In the genomic region with DNA sequence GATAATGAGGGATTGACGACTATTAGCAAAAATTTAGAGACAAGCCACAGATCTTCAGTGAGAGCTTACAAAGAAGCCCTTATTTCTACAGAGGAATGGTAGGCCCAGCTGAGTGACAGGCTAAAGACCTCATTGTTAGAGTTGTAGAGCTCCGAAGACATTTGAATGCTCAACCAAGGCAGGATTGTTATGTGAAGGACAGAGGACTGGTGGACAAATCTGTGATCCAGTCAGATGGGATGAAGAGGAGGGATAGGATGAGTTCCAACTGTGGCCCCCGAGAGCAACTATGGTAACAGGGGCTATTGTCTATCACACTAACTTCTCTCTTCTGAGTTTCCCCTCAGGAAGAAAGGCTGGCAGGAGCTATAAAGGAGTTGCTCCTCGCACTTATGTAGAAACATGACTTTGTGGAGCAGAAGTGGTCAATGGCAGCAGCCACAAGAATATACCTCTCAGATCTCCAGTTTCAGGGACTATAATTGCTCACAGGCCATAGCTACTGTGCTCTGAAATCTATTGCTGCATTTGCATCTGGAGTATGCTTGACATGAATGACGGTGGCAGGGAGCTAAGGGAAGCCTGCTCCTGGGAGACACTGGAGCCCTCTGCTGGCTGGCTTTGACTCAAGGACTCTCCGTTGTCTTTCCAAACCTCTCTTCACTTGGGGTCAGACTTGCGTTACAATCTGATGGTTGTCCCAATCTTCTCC, we compare ENCODE assay signal across 8 cellular contexts. TPM values are rescaled to one million over a fixed set of nuclear protein-coding genes. Genes with fewer than 3 reads are reported as not detected.
DNase-seq lines count a peak whose midpoint lies in the region; ATAC-seq and TF ChIP-seq lines count a peak whose summit lies in the region.

No MANE protein-coding gene starts in this region.

- H3K9me2 ChIP-seq in SU-DHL-6 (replicated peaks; ENCODE audit: insufficient read depth, low read length) = no peaks in the 10 kb centered on the region

- H4K12ac ChIP-seq in trophoblast cell (ENCODE audit: low read depth, low read length) = no peak overlapping the region

- no peak overlapping the region for H3K18ac ChIP-seq in trophoblast cell (ENCODE audit: low read length)

- H2AFZ ChIP-seq in SU-DHL-6 (ENCODE audit: low read depth, low read length, severe bottlenecking) (no peak overlapping the region), trophoblast cell (ENCODE audit: insufficient read depth, low read length, poor library complexity) (no peak overlapping the region)

- intact Hi-C loops in esophagus squamous epithelium (cut with DNase I) = loop anchor here (10.0 kb wide), 2 partner anchors 253 to 773 kb away; no protein-coding TSS in a partner anchor

- H3K4me3 Mint-ChIP-seq in activated T-cell treated with anti-CD3 and anti-CD28 coated beads, Interleukin-2, amount 50 U/mL, for 72 hours = no peak overlapping the region

- peaks cover 4% of the 10 kb centered on the region for H3K4me1 Mint-ChIP-seq in activated T-cell treated with anti-CD3 and anti-CD28 coated beads, Interleukin-2, amount 50 U/mL, for 72 hours (ENCODE audit: low read depth)

- TF ChIP-seq CTCF in SU-DHL-6 (IDR thresholded peaks at IDR 0.05; ENCODE audit: insufficient read depth, low read length, poor library complexity, severe bottlenecking) (peak; percentile 46), foreskin keratinocyte (conservative IDR thresholded peaks at IDR 0.05) (peak; percentile 76), esophagus squamous epithelium (IDR thresholded peaks at IDR 0.05) (peak in 3 of 6 experiments; percentile 34 to 51 (median 44))

- H3K23ac ChIP-seq in trophoblast cell (ENCODE audit: low read length) = no peak overlapping the region

- H3K9me3 Mint-ChIP-seq in activated T-cell treated with anti-CD3 and anti-CD28 coated beads, Interleukin-2, amount 50 U/mL, for 72 hours = no peaks in the 10 kb centered on the region

- no peak overlapping the region for H3K14ac ChIP-seq in trophoblast cell (ENCODE audit: low read length)

- no peaks in the 10 kb centered on the region for H3K36me3 Mint-ChIP-seq in activated T-cell treated with anti-CD3 and anti-CD28 coated beads, Interleukin-2, amount 50 U/mL, for 72 hours (ENCODE audit: insufficient read depth in 2 of 2)

- no peak overlapping the region for H2BK120ac ChIP-seq in trophoblast cell (ENCODE audit: insufficient read depth, low read length, poor library complexity)

- no peaks in the 10 kb centered on the region for H4K20me1 ChIP-seq in SU-DHL-6 (ENCODE audit: low read depth, low read length)

- H3K9ac ChIP-seq in SU-DHL-6 (ENCODE audit: low read length) = no peak overlapping the region
- H3K9ac ChIP-seq in trophoblast cell (ENCODE audit: low read length) = no peak overlapping the region

- no peak for TF ChIP-seq POLR2A in esophagus squamous epithelium (IDR thresholded peaks at IDR 0.05)

- no peak overlapping the region for H2AK5ac ChIP-seq in trophoblast cell (ENCODE audit: low read length)

- no peaks in the 10 kb centered on the region for H3K79me2 ChIP-seq in SU-DHL-6 (ENCODE audit: insufficient read depth, low read length)
- no peaks in the 10 kb centered on the region for H3K79me2 ChIP-seq in trophoblast cell (ENCODE audit: control insufficient read depth, insufficient read depth, low read length, poor library complexity)

- no peaks in the 10 kb centered on the region for H3K79me1 ChIP-seq in trophoblast cell (ENCODE audit: low read length)

- H3K27me3 ChIP-seq in SU-DHL-6 (ENCODE audit: low read length) (no peaks in the 10 kb centered on the region), foreskin keratinocyte (peaks cover 25% of the 10 kb centered on the region), trophoblast cell (ENCODE audit: insufficient read depth, low read length) (no peaks in the 10 kb centered on the region), esophagus squamous epithelium (peaks cover 0 to 12% (median 0%) of the 10 kb centered on the region in 4 donors)

- no peak overlapping the region for H2BK5ac ChIP-seq in trophoblast cell (ENCODE audit: low read depth, low read length, poor library complexity)

- H4K91ac ChIP-seq in trophoblast cell (ENCODE audit: low read depth, low read length) = no peak overlapping the region

- H3K9me3 ChIP-seq in SU-DHL-6 (ENCODE audit: insufficient read depth, low read length) = no peaks in the 10 kb centered on the region
- no peaks in the 10 kb centered on the region for H3K9me3 ChIP-seq in trophoblast cell (ENCODE audit: insufficient read depth, low read depth, low read length)
- H3K9me3 ChIP-seq in esophagus squamous epithelium = no peaks in the 10 kb centered on the region

- H3K4me2 ChIP-seq in SU-DHL-6 (ENCODE audit: low read depth, low read length, poor library complexity, severe bottlenecking) (no peak overlapping the region), trophoblast cell (ENCODE audit: low read length) (no peak overlapping the region)

- H3K36me3 ChIP-seq in SU-DHL-6 (ENCODE audit: low read length) = no peaks in the 10 kb centered on the region
- no peaks in the 10 kb centered on the region for H3K36me3 ChIP-seq in trophoblast cell (ENCODE audit: control insufficient read depth in 1 of 2, insufficient read depth in 2 of 2, low read length in 2 of 2)
- H3K36me3 ChIP-seq in esophagus squamous epithelium = no peaks in the 10 kb centered on the region

- DNase-seq in activated T-cell treated with anti-CD3 and anti-CD28 coated beads, Interleukin-2, amount 50 U/mL, for 72 hours = peak; percentile 1 to 6
- DNase-seq in activated T-cell treated with anti-CD3 and anti-CD28 coated beads for 4 hours (no peak), MV-4-11 (lab: John Stamatoyannopoulos, UW) (peak; percentile 48), foreskin keratinocyte (peak; percentile 21 to 52), trophoblast cell (peak; percentile 60 to 84), HK-2 (ENCODE audit: unreplicated experiment) (no peak), esophagus squamous epithelium (lab: John Stamatoyannopoulos, UW) (no peak)

- no peak overlapping the region for H3K4me3 ChIP-seq in SU-DHL-6 (ENCODE audit: insufficient read depth, low read length, poor library complexity, severe bottlenecking)
- H3K4me3 ChIP-seq in trophoblast cell (ENCODE audit: low read depth, low read length) = no peak overlapping the region
- no peak overlapping the region for H3K4me3 ChIP-seq in esophagus squamous epithelium

- no peak overlapping the region for H4K8ac ChIP-seq in trophoblast cell (ENCODE audit: low read depth, low read length)

- no peak for ATAC-seq in activated T-cell treated with anti-CD3 and anti-CD28 coated beads, Interleukin-2, amount 50 U/mL, for 72 hours (replicated peaks in 1 of 2)
- peak; percentile 81 for ATAC-seq in foreskin keratinocyte

- H2BK12ac ChIP-seq in trophoblast cell (ENCODE audit: low read length) = no peak overlapping the region

- WGBS in trophoblast cell (ENCODE audit: extremely low coverage, insufficient coverage, insufficient read length) = no CpG with 5 or more reads among the region's 7 CpGs
- WGBS in esophagus squamous epithelium, 2 donors = 55 to 61% methylated on average over 6 to 7 of the region's 7 CpGs

- H3K27ac ChIP-seq in SU-DHL-6 (ENCODE audit: low read depth, low read length) (no peak overlapping the region), foreskin keratinocyte (no peak overlapping the region), trophoblast cell (ENCODE audit: low read depth, low read length) (no peak overlapping the region), esophagus squamous epithelium (no peak overlapping the region)

- H3K4me1 ChIP-seq in foreskin keratinocyte = peaks cover 12% of the 10 kb centered on the region
- H3K4me1 ChIP-seq in trophoblast cell (ENCODE audit: control insufficient read depth in 1 of 2, insufficient read depth in 2 of 2, low read length in 2 of 2) = no peaks in the 10 kb centered on the region
- H3K4me1 ChIP-seq in esophagus squamous epithelium = no peaks in the 10 kb centered on the region

- H3K27ac Mint-ChIP-seq in activated T-cell treated with anti-CD3 and anti-CD28 coated beads, Interleukin-2, amount 50 U/mL, for 72 hours = no peak overlapping the region

- peaks cover 26% of the 10 kb centered on the region for H3K27me3 Mint-ChIP-seq in activated T-cell treated with anti-CD3 and anti-CD28 coated beads, Interleukin-2, amount 50 U/mL, for 72 hours (ENCODE audit: low read depth)

- no peaks in the 10 kb centered on the region for H3F3A ChIP-seq in SU-DHL-6 (ENCODE audit: insufficient read depth)

- no peak overlapping the region for H3K4ac ChIP-seq in trophoblast cell (ENCODE audit: low read depth, low read length)

RNA-seq across cellular contexts. Expression of a gene that starts 50.3 kb away (rescaled TPM):
- total RNA-seq in activated T-cell treated with anti-CD3 and anti-CD28 coated beads, Interleukin-2, amount 50 U/mL, for 72 hours = not detected
- 2.7 and 5.3 TPM in 2 replicates for total RNA-seq in foreskin keratinocyte
- 0.63 and 1.2 TPM in 2 replicates for polyA plus RNA-seq in foreskin keratinocyte
- 54.4 and 55.1 TPM in 2 replicates for polyA plus RNA-seq in trophoblast cell (2013)
- total RNA-seq in esophagus squamous epithelium = under 1 TPM in 3 of 4 donors, not detected in 1; 0.12 to 0.95 (median 0.66) TPM

Comparison
In these comparisons a context has a peak if more than half of its experiments do, and no peak if none do; other contexts are left out.
1. DNase-seq: peak in activated T-cell treated with anti-CD3 and anti-CD28 coated beads, Interleukin-2, amount 50 U/mL, for 72 hours (2 of 2), MV-4-11 (single experiment), foreskin keratinocyte (2 of 2) and trophoblast cell (2 of 2); none in activated T-cell treated with anti-CD3 and anti-CD28 coated beads for 4 hours (single experiment), HK-2 (single experiment) and esophagus squamous epithelium (single experiment).